ENCODE assay signal across 15 cellular contexts in genomic region chr6:54588176-54588575, GRCh38.
A peak's percentile ranks its signal among the peaks of the same experiment; 100 is the strongest.
DNase-seq lines count a peak whose midpoint lies in the region; ATAC-seq and TF ChIP-seq lines count a peak whose summit lies in the region.
"Had no signal": no experiment of that assay in that cellular context is flagged by ENCODE, and none has a peak within 500 bp of the region (broad histone marks: within the 10 kb centered on the region; RNA-seq: fewer than 3 reads in every experiment).

No MANE protein-coding gene starts in this region.

- H3K4me3 Mint-ChIP-seq in chondrocyte (ENCODE audit: unreplicated experiment), result no peak overlapping the region
- no peak overlapping the region for H3K4me3 Mint-ChIP-seq in neural progenitor cell
- no peak overlapping the region for H3K4me3 Mint-ChIP-seq in endodermal cell
- no peak overlapping the region for H3K4me3 Mint-ChIP-seq in stimulated activated effector memory CD8-positive, alpha-beta T cell treated with anti-CD3 and anti-CD28 coated beads, Interleukin-12 subunit alpha, Interleukin-12 subunit beta, amount 100 ng/mL, for 72 hours
- H3K4me3 Mint-ChIP-seq: B cell; CD4-positive, alpha-beta T cell; GM23338; H9 had no signal

- H3K27ac ChIP-seq in IMR-90 (ENCODE audit: insufficient read depth, low read length) (no peak overlapping the region), neural progenitor cell (no peak overlapping the region), endodermal cell (ENCODE audit: low read depth, low read length) (no peak overlapping the region), lower lobe of right lung (no peak overlapping the region)

- H4K8ac ChIP-seq in IMR-90 (ENCODE audit: low read depth in 2 of 2, low read length in 2 of 2), result no peak overlapping the region

- no TSS peak for BruUV-seq in IMR-90 (replicated peaks; lab: Mats Ljungman, UMichigan)

- H2BK5ac ChIP-seq in IMR-90 (ENCODE audit: low read depth, low read length, poor library complexity, severe bottlenecking), result no peak overlapping the region

- no peak overlapping the region for H2BK20ac ChIP-seq in IMR-90 (ENCODE audit: low read depth, low read length)

- peaks cover 38% of the 10 kb centered on the region for H3K4me1 Mint-ChIP-seq in chondrocyte (ENCODE audit: low read depth)
- no peaks in the 10 kb centered on the region for H3K4me1 Mint-ChIP-seq in neural progenitor cell
- no peaks in the 10 kb centered on the region for H3K4me1 Mint-ChIP-seq in endodermal cell
- H3K4me1 Mint-ChIP-seq in stimulated activated effector memory CD8-positive, alpha-beta T cell treated with anti-CD3 and anti-CD28 coated beads, Interleukin-12 subunit alpha, Interleukin-12 subunit beta, amount 100 ng/mL, for 72 hours, result no peaks in the 10 kb centered on the region
- H3K4me1 Mint-ChIP-seq: B cell, GM23338, H9 had no signal

- no peak overlapping the region for H2AK9ac ChIP-seq in IMR-90 (replicated peaks; ENCODE audit: low read depth, low read length, poor library complexity)

- no peaks in the 10 kb centered on the region for H3K9me3 ChIP-seq in IMR-90 (ENCODE audit: control insufficient read depth, insufficient read depth, low read length)
- H3K9me3 ChIP-seq in neural progenitor cell (ENCODE audit: low read depth), result no peaks in the 10 kb centered on the region
- peaks cover 6% of the 10 kb centered on the region for H3K9me3 ChIP-seq in endodermal cell (ENCODE audit: control insufficient read depth, low read length)
- no peaks in the 10 kb centered on the region for H3K9me3 ChIP-seq in lower lobe of right lung

- no peak overlapping the region for H3K4me2 ChIP-seq in IMR-90 (ENCODE audit: low read depth, low read length)
- H3K4me2 ChIP-seq in neural progenitor cell, result no peak overlapping the region
- H3K4me2 ChIP-seq: GM23338 had no signal

- TF ChIP-seq CTCF in IMR-90 (conservative IDR thresholded peaks at IDR 0.05; ENCODE audit: low read depth, low read length) (no peak), chondrocyte (IDR thresholded peaks at IDR 0.05) (no peak), neural progenitor cell (IDR thresholded peaks at IDR 0.05) (no peak), endodermal cell (conservative IDR thresholded peaks at IDR 0.05) (no peak), lower lobe of right lung (IDR thresholded peaks at IDR 0.05) (no peak)

- H3K9ac ChIP-seq in IMR-90 (ENCODE audit: low read depth, low read length) (no peak overlapping the region), neural progenitor cell (no peak overlapping the region), endodermal cell (ENCODE audit: extremely low read depth, low read length, poor library complexity, severe bottlenecking) (no peak overlapping the region)

- in situ Hi-C loops in IMR-90 (cut with MboI; ENCODE audit: low sequenced_read_pairs), result no loop called here

- ATAC-seq in IMR-90 (ENCODE audit: low read depth) (peak; percentile 46), lower lobe of right lung (no peak)
- ATAC-seq in stimulated activated effector memory CD8-positive, alpha-beta T cell treated with anti-CD3 and anti-CD28 coated beads, Interleukin-12 subunit alpha, Interleukin-12 subunit beta, amount 100 ng/mL, for 72 hours, result no peak
- ATAC-seq: GM23338 had no signal

- no peak overlapping the region for H4K91ac ChIP-seq in IMR-90 (ENCODE audit: insufficient read depth, low read depth, low read length)

- no peak overlapping the region for H3K4ac ChIP-seq in IMR-90 (ENCODE audit: low read depth, low read length)

- H3K18ac ChIP-seq in IMR-90 (ENCODE audit: low read depth, low read length), result no peak overlapping the region

- peaks cover 12% of the 10 kb centered on the region for H3K9me3 Mint-ChIP-seq in chondrocyte (ENCODE audit: low read depth)
- H3K9me3 Mint-ChIP-seq in neural progenitor cell, result peaks cover 3% of the 10 kb centered on the region
- H3K9me3 Mint-ChIP-seq in endodermal cell, result peaks cover 2% of the 10 kb centered on the region
- H3K9me3 Mint-ChIP-seq in stimulated activated effector memory CD8-positive, alpha-beta T cell treated with anti-CD3 and anti-CD28 coated beads, Interleukin-12 subunit alpha, Interleukin-12 subunit beta, amount 100 ng/mL, for 72 hours, result peaks cover 17% of the 10 kb centered on the region

- no peak overlapping the region for H3K23ac ChIP-seq in IMR-90 (ENCODE audit: low read depth, low read length)

- H3K4me1 ChIP-seq in IMR-90 (ENCODE audit: control insufficient read depth, insufficient read depth, low read length) (peaks cover 3% of the 10 kb centered on the region), neural progenitor cell (no peaks in the 10 kb centered on the region), endodermal cell (ENCODE audit: control insufficient read depth, insufficient read depth, low read length) (no peaks in the 10 kb centered on the region), lower lobe of right lung (no peaks in the 10 kb centered on the region)

- no peak overlapping the region for H2BK15ac ChIP-seq in IMR-90 (ENCODE audit: low read depth, low read length)

- no peaks in the 10 kb centered on the region for H3K79me1 ChIP-seq in IMR-90 (ENCODE audit: low read depth in 1 of 2, low read length in 2 of 2)

- H4K20me1 ChIP-seq in IMR-90 (ENCODE audit: insufficient read depth, low read length), result no peaks in the 10 kb centered on the region
- no peaks in the 10 kb centered on the region for H4K20me1 ChIP-seq in neural progenitor cell (ENCODE audit: low read depth)

- no peak overlapping the region for H3K56ac ChIP-seq in IMR-90 (ENCODE audit: extremely low read depth, insufficient read depth, low read length)

- H3K27ac Mint-ChIP-seq in chondrocyte (ENCODE audit: unreplicated experiment), result peak overlapping the region; percentile 37
- H3K27ac Mint-ChIP-seq in neural progenitor cell, result no peak overlapping the region
- H3K27ac Mint-ChIP-seq in endodermal cell, result no peak overlapping the region
- no peak overlapping the region for H3K27ac Mint-ChIP-seq in stimulated activated effector memory CD8-positive, alpha-beta T cell treated with anti-CD3 and anti-CD28 coated beads, Interleukin-12 subunit alpha, Interleukin-12 subunit beta, amount 100 ng/mL, for 72 hours
- H3K27ac Mint-ChIP-seq: B cell; CD4-positive, alpha-beta T cell; GM23338; H9 had no signal

- no peaks in the 10 kb centered on the region for H3K79me2 ChIP-seq in neural progenitor cell (ENCODE audit: low read depth)

- CTCF ChIA-PET in IMR-90 (lab: Yijun Ruan, JAX), result interaction anchor here (0.6 to 0.9 kb wide), 2 partner anchors 10 to 557 kb away, joined by 3 to 4 read pairs; no protein-coding TSS in a partner anchor

- no peaks in the 10 kb centered on the region for H3F3A ChIP-seq in neural progenitor cell (ENCODE audit: low read depth)

- no CpG with 5 or more reads among the region's 1 CpG for WGBS in IMR-90 (ENCODE audit: extremely low coverage in 2 of 2, insufficient read length in 1 of 2), 2 experiments
- WGBS in endodermal cell (ENCODE audit: insufficient coverage in 1 of 2, insufficient read length in 1 of 2), 2 experiments, result 88% methylated on average over 1 of the region's 1 CpG; no CpG with 5 or more reads in 1 of the 2 experiments

- dilution Hi-C loops in IMR-90 (cut with HindIII; ENCODE audit: low sequenced_read_pairs, unreplicated experiment), result no loop called here

- no peak overlapping the region for H2AK5ac ChIP-seq in IMR-90 (ENCODE audit: low read depth, low read length)

- DNase-seq in IMR-90 (peak; percentile 6), chondrocyte (ENCODE audit: low spot score) (no peak), neural progenitor cell (ENCODE audit: low spot score) (no peak), skeletal muscle cell (ENCODE audit: low read depth) (peak; percentile 10), endodermal cell (no peak), lower lobe of right lung (no peak), NAMALWA (ENCODE audit: low spot score) (no peak)
- no peak for DNase-seq in stimulated activated effector memory CD8-positive, alpha-beta T cell treated with anti-CD3 and anti-CD28 coated beads, Interleukin-12 subunit alpha, Interleukin-12 subunit beta, amount 100 ng/mL, for 72 hours (ENCODE audit: low spot score in 2 of 2)
- DNase-seq: C1 segment of cervical spinal cord; CD4-positive, alpha-beta T cell; DMS79; EL; H9 had no signal

- H3K27me3 Mint-ChIP-seq in chondrocyte (ENCODE audit: low read depth) (no peaks in the 10 kb centered on the region), neural progenitor cell (ENCODE audit: insufficient read depth, low read depth) (no peaks in the 10 kb centered on the region), endodermal cell (ENCODE audit: insufficient read depth) (no peaks in the 10 kb centered on the region)
- H3K27me3 Mint-ChIP-seq: B cell; CD4-positive, alpha-beta T cell had no signal

- H2BK120ac ChIP-seq in IMR-90 (ENCODE audit: low read depth, low read length), result no peak overlapping the region

- H3K36me3 ChIP-seq in IMR-90 (ENCODE audit: control insufficient read depth, insufficient read depth, low read length) (no peaks in the 10 kb centered on the region), neural progenitor cell (no peaks in the 10 kb centered on the region), endodermal cell (ENCODE audit: control insufficient read depth, insufficient read depth, low read length) (no peaks in the 10 kb centered on the region), lower lobe of right lung (no peaks in the 10 kb centered on the region)

- H3K27me3 ChIP-seq in IMR-90 (ENCODE audit: control insufficient read depth, insufficient read depth, low read length) (no peaks in the 10 kb centered on the region), neural progenitor cell (no peaks in the 10 kb centered on the region), endodermal cell (ENCODE audit: control insufficient read depth, insufficient read depth, low read length, poor library complexity, severe bottlenecking) (no peaks in the 10 kb centered on the region), lower lobe of right lung (ENCODE audit: low read depth) (no peaks in the 10 kb centered on the region)

- H3K4me3 ChIP-seq in IMR-90 (ENCODE audit: insufficient read depth, low read depth, low read length) (no peak overlapping the region), neural progenitor cell (no peak overlapping the region), skeletal muscle cell (ENCODE audit: low read depth, low read length) (no peak overlapping the region), endodermal cell (ENCODE audit: low read length) (no peak overlapping the region), lower lobe of right lung (no peak overlapping the region)
- H3K4me3 ChIP-seq: GM23338 had no signal

- H4K5ac ChIP-seq in IMR-90 (ENCODE audit: low read depth, low read length), result no peak overlapping the region

- peaks cover 5% of the 10 kb centered on the region for H3K36me3 Mint-ChIP-seq in chondrocyte (ENCODE audit: low read depth)
- H3K36me3 Mint-ChIP-seq in neural progenitor cell, result no peaks in the 10 kb centered on the region
- H3K36me3 Mint-ChIP-seq in endodermal cell (ENCODE audit: low read depth), result no peaks in the 10 kb centered on the region
- H3K36me3 Mint-ChIP-seq in stimulated activated effector memory CD8-positive, alpha-beta T cell treated with anti-CD3 and anti-CD28 coated beads, Interleukin-12 subunit alpha, Interleukin-12 subunit beta, amount 100 ng/mL, for 72 hours, result no peaks in the 10 kb centered on the region

- intact Hi-C loops in IMR-90 (cut with micrococcal nuclease), result no loop called here
- intact Hi-C loops in lower lobe of right lung (cut with DNase I), result no loop called here

- no peak overlapping the region for H2AFZ ChIP-seq in IMR-90 (replicated peaks; ENCODE audit: low read length, poor library complexity)
- H2AFZ ChIP-seq in neural progenitor cell (replicated peaks), result peak overlapping the region; percentile 52
- H2AFZ ChIP-seq: GM23338 had no signal

- no peaks in the 10 kb centered on the region for H3K9me1 ChIP-seq in IMR-90 (ENCODE audit: insufficient read depth, low read length)

- POLR2A ChIA-PET in IMR-90 (lab: Charles Lee; ENCODE audit: unreplicated experiment), result no interaction called here

- no peak overlapping the region for H3K14ac ChIP-seq in IMR-90 (replicated peaks; ENCODE audit: low read depth, low read length)

- no peak for TF ChIP-seq POLR2A in IMR-90 (IDR thresholded peaks at IDR 0.05; ENCODE audit: low read depth, low read length)

- TF ChIP-seq RAD21 in IMR-90 (IDR thresholded peaks at IDR 0.05; ENCODE audit: low read length), result no peak

Comparison
In these comparisons a context has a peak if more than half of its experiments do, and no peak if none do; other contexts are left out.
1. DNase-seq: peak in IMR-90 (single experiment) and skeletal muscle cell (single experiment); none in chondrocyte (single experiment), neural progenitor cell (single experiment), endodermal cell (single experiment), lower lobe of right lung (single experiment), NAMALWA (single experiment) and stimulated activated effector memory CD8-positive, alpha-beta T cell treated with anti-CD3 and anti-CD28 coated beads, Interleukin-12 subunit alpha, Interleukin-12 subunit beta, amount 100 ng/mL, for 72 hours (0 of 2).